ENCODE assay signal across 8 cellular contexts in genomic region chr3:56915969-56916586, GRCh38.
DNase-seq lines count a peak whose midpoint lies in the region; ATAC-seq and TF ChIP-seq lines count a peak whose summit lies in the region.

No MANE protein-coding gene starts in this region.

- H3K36me3 Mint-ChIP-seq in immature natural killer cell: no peaks in the 10 kb centered on the region

- ATAC-seq in DND-41 (ENCODE audit: insufficient read depth, low read depth) (peak; percentile 95), GM21619 (IDR thresholded peaks at IDR 0.05; ENCODE audit: unreplicated experiment) (peak; percentile 39)

- H3K4me3 ChIP-seq in DND-41 (ENCODE audit: low read depth in 1 of 2, low read length in 2 of 2): peak overlapping the region; percentile 45 to 70

- no peaks in the 10 kb centered on the region for H3K9me3 Mint-ChIP-seq in immature natural killer cell

- H4K20me1 ChIP-seq in DND-41 (ENCODE audit: insufficient read depth, low read length): no peaks in the 10 kb centered on the region

- H3K4me2 ChIP-seq in DND-41 (ENCODE audit: insufficient read depth, low read length): peak overlapping the region; percentile 72

- H3K4me1 Mint-ChIP-seq in immature natural killer cell: peaks cover 61 to 69% of the 10 kb centered on the region in 2 donors

- peak; percentile 87 for DNase-seq in DND-41
- DNase-seq in NCI-H1092 treated with DMSO at 0.1 percent for 48 hours (lab: John Stamatoyannopoulos, UW): peak; percentile 80
- DNase-seq in activated CD8-positive, alpha-beta memory T cell treated with anti-CD3 and anti-CD28 coated beads, Interleukin-2, amount 50 U/mL, for 1 hour (ENCODE audit: extremely low read depth): peak; percentile 26
- DNase-seq in immature natural killer cell: peak; percentile 63 to 70 (median 69)
- DNase-seq in stimulated activated CD8-positive, alpha-beta memory T cell treated with anti-CD3 and anti-CD28 coated beads, Interleukin-4, amount 100 ng/mL, for 4 hours (ENCODE audit: low read depth in 2 of 2, low spot score in 1 of 2): peak; percentile 17 to 32
- DNase-seq in posterior vena cava (ENCODE audit: low spot score): no peak
- no peak for DNase-seq in SK-N-DZ (ENCODE audit: low spot score)

- TF ChIP-seq CTCF in DND-41 (IDR thresholded peaks at IDR 0.05; ENCODE audit: borderline replicate concordance, extremely low read depth, low read length, poor library complexity, severe bottlenecking): peak; percentile 36

- H3K27me3 Mint-ChIP-seq in immature natural killer cell (ENCODE audit: low read depth in 3 of 3): peaks cover 0 to 2% (median 0%) of the 10 kb centered on the region in 3 donors

- peak overlapping the region; percentile 82 to 89 (median 88) for H3K27ac Mint-ChIP-seq in immature natural killer cell

- peaks cover 58% of the 10 kb centered on the region for H3K4me1 ChIP-seq in DND-41 (ENCODE audit: insufficient read depth, low read length)

- peak overlapping the region; percentile 70 for H3K9ac ChIP-seq in DND-41 (ENCODE audit: low read depth, low read length)

- peaks cover 50% of the 10 kb centered on the region for H3K79me2 ChIP-seq in DND-41 (ENCODE audit: insufficient read depth, low read length)

- no peaks in the 10 kb centered on the region for H3K27me3 ChIP-seq in DND-41 (ENCODE audit: insufficient read depth, low read length, poor library complexity)

- H2AFZ ChIP-seq in DND-41 (ENCODE audit: low read depth, low read length): peak overlapping the region; percentile 82

- intact Hi-C loops in posterior vena cava (cut with DNase I): no loop called here

- peak overlapping the region; percentile 83 to 96 (median 88) for H3K4me3 Mint-ChIP-seq in immature natural killer cell

- peak overlapping the region; percentile 89 for H3K27ac ChIP-seq in DND-41 (ENCODE audit: low read length)

- H3K36me3 ChIP-seq in DND-41 (ENCODE audit: insufficient read depth, low read length): no peaks in the 10 kb centered on the region

- H3K9me3 ChIP-seq in DND-41 (ENCODE audit: insufficient read depth, low read length, severe bottlenecking): no peaks in the 10 kb centered on the region

Comparison
In these comparisons a context has a peak if more than half of its experiments do, and no peak if none do; other contexts are left out.
1. DNase-seq: peak in DND-41 (single experiment), NCI-H1092 treated with DMSO at 0.1 percent for 48 hours (single experiment), activated CD8-positive, alpha-beta memory T cell treated with anti-CD3 and anti-CD28 coated beads, Interleukin-2, amount 50 U/mL, for 1 hour (single experiment), immature natural killer cell (3 of 3) and stimulated activated CD8-positive, alpha-beta memory T cell treated with anti-CD3 and anti-CD28 coated beads, Interleukin-4, amount 100 ng/mL, for 4 hours (2 of 2); none in posterior vena cava (single experiment) and SK-N-DZ (single experiment).